In genomic region chr1:198907423-198907746, GRCh38 we compare ENCODE assay signal across 15 cellular contexts.
A peak's percentile ranks its signal among the peaks of the same experiment; 100 is the strongest.
DNase-seq lines count a peak whose midpoint lies in the region; ATAC-seq and TF ChIP-seq lines count a peak whose summit lies in the region.
"Had no signal": no experiment of that assay in that cellular context is flagged by ENCODE, and none has a peak within 500 bp of the region (broad histone marks: within the 10 kb centered on the region; RNA-seq: fewer than 3 reads in every experiment).

No MANE protein-coding gene starts in this region.

- H3K18ac ChIP-seq in mesendoderm (ENCODE audit: low read length) = no peak overlapping the region

- no peak overlapping the region for H3K23ac ChIP-seq in mesendoderm (ENCODE audit: low read length)

- POLR2A ChIA-PET in activated CD8-positive, alpha-beta T cell treated with anti-CD3 and anti-CD28 coated beads, Interleukin-2, amount 10 ng/mL, durations not matched to agents 7 days and 5 days (lab: Charles Lee) = no interaction called here
- POLR2A ChIA-PET in naive thymus-derived CD4-positive, alpha-beta T cell (lab: Charles Lee) = no interaction called here

- H4K8ac ChIP-seq in mesendoderm (ENCODE audit: low read depth, low read length) = no peak overlapping the region

- no peak overlapping the region for H3K4me3 ChIP-seq in naive thymus-derived CD4-positive, alpha-beta T cell (ENCODE audit: low read length)
- H3K4me3 ChIP-seq in mesendoderm (ENCODE audit: low read length) (no peak overlapping the region), esophagus muscularis mucosa (no peak overlapping the region)
- H3K4me3 ChIP-seq: HAP-1, MG63 had no signal

- H3K4ac ChIP-seq in mesendoderm (ENCODE audit: low read depth, low read length) = no peak overlapping the region

- no peak overlapping the region for H2BK120ac ChIP-seq in mesendoderm (ENCODE audit: low read depth, low read length)

- H3K4me1 Mint-ChIP-seq in Calu3 (ENCODE audit: low read depth, unreplicated experiment) = peaks cover 73% of the 10 kb centered on the region
- peaks cover 51% of the 10 kb centered on the region for H3K4me1 Mint-ChIP-seq in activated CD8-positive, alpha-beta T cell treated with anti-CD3 and anti-CD28 coated beads, Interleukin-2, amount 10 ng/mL, durations not matched to agents 7 days and 5 days (ENCODE audit: low read depth)
- H3K4me1 Mint-ChIP-seq in naive thymus-derived CD4-positive, alpha-beta T cell = peaks cover 6 to 62% (median 39%) of the 10 kb centered on the region in 7 donors

- H3K79me2 ChIP-seq in mesendoderm (ENCODE audit: control insufficient read depth, insufficient read depth, low read length) = no peaks in the 10 kb centered on the region

- no peak for DNase-seq in Calu3
- no peak for DNase-seq in activated CD8-positive, alpha-beta T cell treated with anti-CD3 and anti-CD28 coated beads, Interleukin-2, amount 10 ng/mL, durations not matched to agents 7 days and 5 days
- DNase-seq in naive thymus-derived CD4-positive, alpha-beta T cell = peak in 3 of 9 donors; percentile 18 to 20 (median 19)
- DNase-seq in GDM1 (lab: John Stamatoyannopoulos, UW) = no peak
- no peak for DNase-seq in mesendoderm
- no peak for DNase-seq in esophagus muscularis mucosa (ENCODE audit: extremely low spot score)
- DNase-seq: aorta; CD8-positive, alpha-beta memory T cell; MG63; NCI-H82 had no signal

- no peak overlapping the region for H3K4me2 ChIP-seq in mesendoderm (ENCODE audit: low read length)

- peaks cover 0 to 12% of the 10 kb centered on the region in 2 donors for H3K4me1 ChIP-seq in naive thymus-derived CD4-positive, alpha-beta T cell (ENCODE audit: control insufficient read depth in 2 of 2, insufficient read depth in 2 of 2, low read length in 2 of 2)
- H3K4me1 ChIP-seq in mesendoderm (ENCODE audit: control insufficient read depth, low read depth, low read length) (no peaks in the 10 kb centered on the region), esophagus muscularis mucosa (peaks cover 0 to 7% (median 3%) of the 10 kb centered on the region in 4 donors)

- TF ChIP-seq POLR2A in esophagus muscularis mucosa (IDR thresholded peaks at IDR 0.05; ENCODE audit: low read depth) = no peak

- H3K9me3 ChIP-seq in naive thymus-derived CD4-positive, alpha-beta T cell (ENCODE audit: control insufficient read depth in 2 of 3, low read length in 3 of 3) = no peaks in the 10 kb centered on the region
- no peaks in the 10 kb centered on the region for H3K9me3 ChIP-seq in esophagus muscularis mucosa
- H3K9me3 ChIP-seq: HAP-1, MG63 had no signal

- peaks cover 31% of the 10 kb centered on the region for H3K36me3 Mint-ChIP-seq in Calu3 (ENCODE audit: insufficient read depth, unreplicated experiment)
- peaks cover 58% of the 10 kb centered on the region for H3K36me3 Mint-ChIP-seq in activated CD8-positive, alpha-beta T cell treated with anti-CD3 and anti-CD28 coated beads, Interleukin-2, amount 10 ng/mL, durations not matched to agents 7 days and 5 days (ENCODE audit: low read depth)
- peaks cover 0 to 42% (median 10%) of the 10 kb centered on the region in 5 donors for H3K36me3 Mint-ChIP-seq in naive thymus-derived CD4-positive, alpha-beta T cell

- TF ChIP-seq EP300 in esophagus muscularis mucosa (IDR thresholded peaks at IDR 0.05) = no peak

- no peak overlapping the region for H2BK5ac ChIP-seq in mesendoderm (ENCODE audit: low read length)

- H3K27ac ChIP-seq in naive thymus-derived CD4-positive, alpha-beta T cell (ENCODE audit: low read depth, low read length) = no peak overlapping the region
- H3K27ac ChIP-seq in mesendoderm (ENCODE audit: low read depth, low read length) (no peak overlapping the region), esophagus muscularis mucosa (replicated peaks in 1 of 4) (no peak overlapping the region)

- BruUV-seq in Calu3 (replicated peaks; lab: Mats Ljungman, UMichigan) = no TSS peak

- intact Hi-C loops in Calu3 (cut with micrococcal nuclease; ENCODE audit: unreplicated experiment) = loop anchor here (2.0 kb wide), 1 partner anchor 13 kb away; no protein-coding TSS in a partner anchor
- intact Hi-C loops in naive thymus-derived CD4-positive, alpha-beta T cell (cut with micrococcal nuclease) = loop anchor here (1.0 to 10.0 kb wide), 6 partner anchors 11 to 335 kb away; no protein-coding TSS in a partner anchor
- intact Hi-C loops in esophagus muscularis mucosa (cut with DNase I) = no loop called here

- no peak overlapping the region for H2BK15ac ChIP-seq in mesendoderm (replicated peaks; ENCODE audit: low read depth)

- H3K56ac ChIP-seq in mesendoderm (ENCODE audit: low read length) = no peak overlapping the region

- H3K9ac ChIP-seq in mesendoderm (ENCODE audit: low read length) = no peak overlapping the region

- H3K27ac Mint-ChIP-seq in Calu3 (ENCODE audit: unreplicated experiment) = peak overlapping the region; percentile 5
- H3K27ac Mint-ChIP-seq in activated CD8-positive, alpha-beta T cell treated with anti-CD3 and anti-CD28 coated beads, Interleukin-2, amount 10 ng/mL, durations not matched to agents 7 days and 5 days = peak overlapping the region; percentile 31
- peak overlapping the region in 6 of 9 donors; percentile 3 to 82 (median 42) for H3K27ac Mint-ChIP-seq in naive thymus-derived CD4-positive, alpha-beta T cell
- H3K27ac Mint-ChIP-seq: dendritic cell treated with granulocyte-macrophage colony-stimulating factor and Interleukin-4, amounts not matched to agents 40 ng/mL and 50 ng/mL, for 4 days had no signal

- no CpG with 5 or more reads among the region's 3 CpGs for WGBS in mesendoderm (ENCODE audit: extremely low coverage, insufficient coverage, low lambda C conversion rate)
- WGBS in esophagus muscularis mucosa = 87% methylated on average over 3 of the region's 3 CpGs

- H3K9me3 Mint-ChIP-seq in Calu3 (ENCODE audit: low read depth, unreplicated experiment) = no peaks in the 10 kb centered on the region
- H3K9me3 Mint-ChIP-seq in activated CD8-positive, alpha-beta T cell treated with anti-CD3 and anti-CD28 coated beads, Interleukin-2, amount 10 ng/mL, durations not matched to agents 7 days and 5 days (ENCODE audit: insufficient read depth) = peaks cover 3% of the 10 kb centered on the region
- peaks cover 0 to 3% (median 0%) of the 10 kb centered on the region in 11 donors for H3K9me3 Mint-ChIP-seq in naive thymus-derived CD4-positive, alpha-beta T cell
- H3K9me3 Mint-ChIP-seq: CD8-positive, alpha-beta memory T cell; dendritic cell treated with granulocyte-macrophage colony-stimulating factor and Interleukin-4, amounts not matched to agents 40 ng/mL and 50 ng/mL, for 4 days had no signal

- no peaks in the 10 kb centered on the region for H3K36me3 ChIP-seq in naive thymus-derived CD4-positive, alpha-beta T cell (ENCODE audit: control insufficient read depth in 2 of 3, insufficient read depth in 3 of 3, low read length in 3 of 3)
- H3K36me3 ChIP-seq in mesendoderm (ENCODE audit: control insufficient read depth, insufficient read depth, low read length) (no peaks in the 10 kb centered on the region), esophagus muscularis mucosa (no peaks in the 10 kb centered on the region)
- H3K36me3 ChIP-seq: HAP-1 had no signal

- no peak overlapping the region for H2AK5ac ChIP-seq in mesendoderm (ENCODE audit: low read length)

- H3K27me3 Mint-ChIP-seq in Calu3 (ENCODE audit: unreplicated experiment) = no peaks in the 10 kb centered on the region
- no peaks in the 10 kb centered on the region for H3K27me3 Mint-ChIP-seq in activated CD8-positive, alpha-beta T cell treated with anti-CD3 and anti-CD28 coated beads, Interleukin-2, amount 10 ng/mL, durations not matched to agents 7 days and 5 days (ENCODE audit: low read depth)
- no peaks in the 10 kb centered on the region for H3K27me3 Mint-ChIP-seq in naive thymus-derived CD4-positive, alpha-beta T cell
- H3K27me3 Mint-ChIP-seq: CD8-positive, alpha-beta memory T cell; dendritic cell treated with granulocyte-macrophage colony-stimulating factor and Interleukin-4, amounts not matched to agents 40 ng/mL and 50 ng/mL, for 4 days had no signal

- H3K4me3 Mint-ChIP-seq in Calu3 (ENCODE audit: low read depth, unreplicated experiment) = no peak overlapping the region
- no peak overlapping the region for H3K4me3 Mint-ChIP-seq in activated CD8-positive, alpha-beta T cell treated with anti-CD3 and anti-CD28 coated beads, Interleukin-2, amount 10 ng/mL, durations not matched to agents 7 days and 5 days
- peak overlapping the region in 8 of 10 donors; percentile 63 to 84 (median 68) for H3K4me3 Mint-ChIP-seq in naive thymus-derived CD4-positive, alpha-beta T cell
- H3K4me3 Mint-ChIP-seq: dendritic cell treated with granulocyte-macrophage colony-stimulating factor and Interleukin-4, amounts not matched to agents 40 ng/mL and 50 ng/mL, for 4 days had no signal

- no peaks in the 10 kb centered on the region for H3K79me1 ChIP-seq in mesendoderm (ENCODE audit: low read length)

- ATAC-seq in GM19372 (IDR thresholded peaks at IDR 0.05; ENCODE audit: low read depth, unreplicated experiment) (peak; percentile 29), HG02642 (IDR thresholded peaks at IDR 0.05; ENCODE audit: poor library complexity, unreplicated experiment) (no peak)
- ATAC-seq in activated CD8-positive, alpha-beta T cell treated with anti-CD3 and anti-CD28 coated beads, Interleukin-2, amount 10 ng/mL, durations not matched to agents 7 days and 5 days = peak; percentile 55
- peak; percentile 50 for ATAC-seq in naive thymus-derived CD4-positive, alpha-beta T cell
- ATAC-seq: sciatic nerve had no signal

- no peak overlapping the region for H4K5ac ChIP-seq in mesendoderm (ENCODE audit: low read length)

- CTCF ChIA-PET in Calu3 (lab: Charles Lee) = interaction anchor here (0.6 kb wide), 1 partner anchor 896 kb away, joined by 4 read pairs; no protein-coding TSS in a partner anchor
- CTCF ChIA-PET in activated CD8-positive, alpha-beta T cell treated with anti-CD3 and anti-CD28 coated beads, Interleukin-2, amount 10 ng/mL, durations not matched to agents 7 days and 5 days (lab: Charles Lee) = interaction anchor here (1.4 to 1.5 kb wide), 2 partner anchors 206 to 336 kb away, joined by 3 to 8 read pairs; no protein-coding TSS in a partner anchor
- CTCF ChIA-PET in naive thymus-derived CD4-positive, alpha-beta T cell (lab: Charles Lee) = interaction anchor here (1.2 kb wide), 1 partner anchor 12 kb away, joined by 4 read pairs; no protein-coding TSS in a partner anchor

- H3K27me3 ChIP-seq in naive thymus-derived CD4-positive, alpha-beta T cell (ENCODE audit: control insufficient read depth in 2 of 2, insufficient read depth in 2 of 2, low read length in 2 of 2) = no peaks in the 10 kb centered on the region
- H3K27me3 ChIP-seq in mesendoderm (ENCODE audit: insufficient read depth, low read length, poor library complexity) (no peaks in the 10 kb centered on the region), esophagus muscularis mucosa (no peaks in the 10 kb centered on the region)
- H3K27me3 ChIP-seq: MG63 had no signal

- TF ChIP-seq CTCF in Calu3 (IDR thresholded peaks at IDR 0.05; ENCODE audit: unreplicated experiment) = no peak
- TF ChIP-seq CTCF in esophagus muscularis mucosa (IDR thresholded peaks at IDR 0.05) = peak in 1 of 3 experiments; percentile 20

Comparison
In these comparisons a context has a peak if more than half of its experiments do, and no peak if none do; other contexts are left out.
1. H3K4me3 Mint-ChIP-seq: peak in naive thymus-derived CD4-positive, alpha-beta T cell (8 of 10); none in Calu3 (single experiment) and activated CD8-positive, alpha-beta T cell treated with anti-CD3 and anti-CD28 coated beads, Interleukin-2, amount 10 ng/mL, durations not matched to agents 7 days and 5 days (single experiment).
2. Peak in every context shown above with its lines, with median percentiles within 50 percentile points of each other: H3K27ac Mint-ChIP-seq.